ENCODE assay signal across 1 cellular context in the genomic region with DNA sequence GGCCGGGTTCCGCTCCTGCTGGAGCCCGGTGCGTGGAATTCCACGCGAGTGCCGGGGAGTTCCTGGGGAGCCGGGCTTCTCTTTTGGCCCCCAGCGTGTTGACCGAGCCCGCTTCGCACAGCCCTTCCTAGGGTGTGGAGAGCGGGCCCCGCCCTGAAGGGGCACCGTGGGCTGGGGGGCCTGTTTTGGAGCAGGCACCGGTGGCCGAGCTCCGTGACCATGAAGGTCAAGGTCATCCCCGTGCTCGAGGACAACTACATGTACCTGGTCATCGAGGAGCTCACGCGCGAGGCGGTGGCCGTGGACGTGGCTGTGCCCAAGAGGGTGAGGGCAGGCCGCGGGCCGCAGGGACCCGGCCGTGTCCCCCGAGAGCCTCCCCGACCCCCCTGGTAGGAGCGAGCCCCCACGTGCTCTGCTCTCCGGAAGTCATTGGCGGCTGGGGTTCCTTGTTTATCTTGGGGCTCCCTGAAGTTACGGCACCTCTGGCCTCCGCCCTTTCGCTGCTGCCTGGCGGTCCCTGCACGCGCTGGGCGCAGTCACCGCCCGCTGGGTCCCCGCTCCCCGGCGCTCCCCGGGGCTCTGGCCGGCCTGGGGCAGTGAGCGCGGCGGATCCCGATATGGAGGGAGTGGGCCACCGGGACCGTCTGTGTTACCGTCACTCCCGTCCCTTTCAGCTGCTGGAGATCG.
TF ChIP-seq lines count a peak whose summit lies in the region.

No MANE protein-coding gene starts in this region.

TF ChIP-seq in GM12878, 131 proteins besides CTCF, POLR2A, EP300 and RAD21 (continued from another document):
- TF ChIP-seq NFIC (IDR thresholded peaks at IDR 0.05; ENCODE audit: low read depth, low read length) (no peak), KLF5 (IDR thresholded peaks at IDR 0.05; ENCODE audit: partially characterized antibody) (no peak), TCF7 (IDR thresholded peaks at IDR 0.05; ENCODE audit: borderline replicate concordance) (no peak), MTA2 (IDR thresholded peaks at IDR 0.05; ENCODE audit: low read depth) (no peak), BACH1 (IDR thresholded peaks at IDR 0.05; ENCODE audit: borderline replicate concordance) (peak; percentile 95), HDGF (IDR thresholded peaks at IDR 0.05) (0 out of 2 replicates have a peak, but pooled peaks have one; percentile 31), KDM1A (IDR thresholded peaks at IDR 0.05; ENCODE audit: borderline replicate concordance) (no peak), POLR2AphosphoS5 (IDR thresholded peaks at IDR 0.05; ENCODE audit: low read length) (peak; percentile 42), CHD1 (IDR thresholded peaks at IDR 0.05; ENCODE audit: low read depth, low read length) (no peak), ASH2L (IDR thresholded peaks at IDR 0.05; ENCODE audit: borderline replicate concordance, low read depth) (no peak), WRNIP1 (IDR thresholded peaks at IDR 0.05; ENCODE audit: borderline replicate concordance, low read depth, low read length) (no peak), MTA3 (IDR thresholded peaks at IDR 0.05; ENCODE audit: borderline replicate concordance, low read length) (no peak)
- TF ChIP-seq, protein P1, sequence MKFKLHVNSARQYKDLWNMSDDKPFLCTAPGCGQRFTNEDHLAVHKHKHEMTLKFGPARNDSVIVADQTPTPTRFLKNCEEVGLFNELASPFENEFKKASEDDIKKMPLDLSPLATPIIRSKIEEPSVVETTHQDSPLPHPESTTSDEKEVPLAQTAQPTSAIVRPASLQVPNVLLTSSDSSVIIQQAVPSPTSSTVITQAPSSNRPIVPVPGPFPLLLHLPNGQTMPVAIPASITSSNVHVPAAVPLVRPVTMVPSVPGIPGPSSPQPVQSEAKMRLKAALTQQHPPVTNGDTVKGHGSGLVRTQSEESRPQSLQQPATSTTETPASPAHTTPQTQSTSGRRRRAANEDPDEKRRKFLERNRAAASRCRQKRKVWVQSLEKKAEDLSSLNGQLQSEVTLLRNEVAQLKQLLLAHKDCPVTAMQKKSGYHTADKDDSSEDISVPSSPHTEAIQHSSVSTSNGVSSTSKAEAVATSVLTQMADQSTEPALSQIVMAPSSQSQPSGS (IDR thresholded peaks at IDR 0.05; ENCODE audit: low read length), result no peak
- TF ChIP-seq, protein P2, sequence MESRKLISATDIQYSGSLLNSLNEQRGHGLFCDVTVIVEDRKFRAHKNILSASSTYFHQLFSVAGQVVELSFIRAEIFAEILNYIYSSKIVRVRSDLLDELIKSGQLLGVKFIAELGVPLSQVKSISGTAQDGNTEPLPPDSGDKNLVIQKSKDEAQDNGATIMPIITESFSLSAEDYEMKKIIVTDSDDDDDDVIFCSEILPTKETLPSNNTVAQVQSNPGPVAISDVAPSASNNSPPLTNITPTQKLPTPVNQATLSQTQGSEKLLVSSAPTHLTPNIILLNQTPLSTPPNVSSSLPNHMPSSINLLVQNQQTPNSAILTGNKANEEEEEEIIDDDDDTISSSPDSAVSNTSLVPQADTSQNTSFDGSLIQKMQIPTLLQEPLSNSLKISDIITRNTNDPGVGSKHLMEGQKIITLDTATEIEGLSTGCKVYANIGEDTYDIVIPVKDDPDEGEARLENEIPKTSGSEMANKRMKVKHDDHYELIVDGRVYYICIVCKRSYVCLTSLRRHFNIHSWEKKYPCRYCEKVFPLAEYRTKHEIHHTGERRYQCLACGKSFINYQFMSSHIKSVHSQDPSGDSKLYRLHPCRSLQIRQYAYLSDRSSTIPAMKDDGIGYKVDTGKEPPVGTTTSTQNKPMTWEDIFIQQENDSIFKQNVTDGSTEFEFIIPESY (IDR thresholded peaks at IDR 0.05), result no peak
- TF ChIP-seq, protein P3, sequence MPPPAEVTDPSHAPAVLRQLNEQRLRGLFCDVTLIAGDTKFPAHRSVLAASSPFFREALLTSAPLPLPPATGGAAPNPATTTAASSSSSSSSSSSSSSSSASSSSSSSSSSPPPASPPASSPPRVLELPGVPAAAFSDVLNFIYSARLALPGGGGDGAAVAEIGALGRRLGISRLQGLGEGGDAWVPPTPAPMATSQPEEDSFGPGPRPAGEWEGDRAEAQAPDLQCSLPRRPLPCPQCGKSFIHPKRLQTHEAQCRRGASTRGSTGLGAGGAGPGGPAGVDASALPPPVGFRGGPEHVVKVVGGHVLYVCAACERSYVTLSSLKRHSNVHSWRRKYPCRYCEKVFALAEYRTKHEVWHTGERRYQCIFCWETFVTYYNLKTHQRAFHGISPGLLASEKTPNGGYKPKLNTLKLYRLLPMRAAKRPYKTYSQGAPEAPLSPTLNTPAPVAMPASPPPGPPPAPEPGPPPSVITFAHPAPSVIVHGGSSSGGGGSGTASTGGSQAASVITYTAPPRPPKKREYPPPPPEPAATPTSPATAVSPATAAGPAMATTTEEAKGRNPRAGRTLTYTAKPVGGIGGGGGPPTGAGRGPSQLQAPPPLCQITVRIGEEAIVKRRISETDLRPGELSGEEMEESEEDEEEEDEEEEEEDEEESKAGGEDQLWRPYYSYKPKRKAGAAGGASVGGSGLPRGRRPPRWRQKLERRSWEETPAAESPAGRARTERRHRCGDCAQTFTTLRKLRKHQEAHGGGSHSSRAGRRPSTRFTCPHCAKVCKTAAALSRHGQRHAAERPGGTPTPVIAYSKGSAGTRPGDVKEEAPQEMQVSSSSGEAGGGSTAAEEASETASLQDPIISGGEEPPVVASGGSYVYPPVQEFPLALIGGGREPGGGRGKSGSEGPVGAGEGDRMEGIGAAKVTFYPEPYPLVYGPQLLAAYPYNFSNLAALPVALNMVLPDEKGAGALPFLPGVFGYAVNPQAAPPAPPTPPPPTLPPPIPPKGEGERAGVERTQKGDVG (CRISPR knock-in tag; IDR thresholded peaks at IDR 0.05), result no peak
